In the genomic region with DNA sequence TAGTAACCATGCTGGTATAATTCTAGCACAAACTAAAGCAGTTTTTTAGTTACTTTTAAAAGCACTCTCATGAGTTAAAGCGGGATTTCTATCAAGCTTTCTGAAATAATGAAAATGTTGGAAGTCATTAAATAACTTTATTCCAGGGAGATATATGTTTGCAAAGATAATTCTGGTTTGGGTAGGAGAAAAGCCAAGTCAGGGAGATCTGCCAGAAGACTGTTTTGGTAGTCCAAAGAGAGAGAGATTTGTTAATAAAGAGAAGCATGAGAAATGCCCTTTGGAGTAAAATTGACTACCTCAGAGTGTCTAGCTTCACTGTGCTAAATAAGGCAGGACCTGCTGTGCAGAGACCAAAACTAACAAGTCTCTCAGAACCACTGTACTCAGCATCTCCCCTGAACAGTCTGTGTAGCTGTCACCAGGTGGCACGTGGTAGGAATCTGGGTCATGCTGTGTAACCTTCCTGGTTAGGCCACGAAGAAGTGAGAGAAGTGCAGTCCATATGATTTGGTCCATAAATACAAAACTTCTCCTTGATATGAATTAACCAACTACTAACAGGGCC, we compare ENCODE assay signal across 8 cellular contexts. TPM values are rescaled to one million over a fixed set of nuclear protein-coding genes. Genes with fewer than 3 reads are reported as not detected.
DNase-seq lines count a peak whose midpoint lies in the region; ATAC-seq, FAIRE-seq and TF ChIP-seq lines count a peak whose summit lies in the region.

No MANE protein-coding gene starts in this region.

- H4K20me1 ChIP-seq in KMS-11 (ENCODE audit: insufficient read depth) (no peaks in the 10 kb centered on the region), keratinocyte (ENCODE audit: control insufficient read depth, extremely low read depth, insufficient read depth, low read length) (no peaks in the 10 kb centered on the region)

- peak overlapping the region; percentile 74 for H3K9ac ChIP-seq in KMS-11
- H3K9ac ChIP-seq in adipocyte (ENCODE audit: low read length), result peak overlapping the region; percentile 80
- no peak overlapping the region for H3K9ac ChIP-seq in keratinocyte (ENCODE audit: control insufficient read depth, extremely low read depth, insufficient read depth, low read length)
- peak overlapping the region in 1 of 2 donors; percentile 16 for H3K9ac ChIP-seq in stomach smooth muscle (ENCODE audit: low read length in 2 of 2)

- H3K4me1 ChIP-seq in KMS-11 (ENCODE audit: low read depth, poor library complexity, severe bottlenecking), result peaks cover 32% of the 10 kb centered on the region
- peaks cover 40% of the 10 kb centered on the region for H3K4me1 ChIP-seq in adipocyte (ENCODE audit: control insufficient read depth, insufficient read depth, low read length)
- H3K4me1 ChIP-seq in keratinocyte (ENCODE audit: control insufficient read depth, extremely low read depth, insufficient read depth, low read length), result peaks cover 11% of the 10 kb centered on the region
- H3K4me1 ChIP-seq in stomach smooth muscle (ENCODE audit: control insufficient read depth, insufficient read depth, low read length), result peaks cover 8% of the 10 kb centered on the region

- peak; percentile 33 for DNase-seq in EH (ENCODE audit: low read depth)
- peak; percentile 29 for DNase-seq in adipocyte (ENCODE audit: low read depth)
- DNase-seq in keratinocyte (ENCODE audit: low read depth, low spot score), result no peak
- DNase-seq in GOT3 (lab: John Stamatoyannopoulos, UW), result no peak
- no peak for DNase-seq in middle frontal gyrus (ENCODE audit: extremely low spot score, low spot score)

- H3K9me3 ChIP-seq in adipocyte (ENCODE audit: control insufficient read depth, low read length) (no peaks in the 10 kb centered on the region), keratinocyte (ENCODE audit: control insufficient read depth, low read depth, low read length) (no peaks in the 10 kb centered on the region), stomach smooth muscle (ENCODE audit: control insufficient read depth in 2 of 2, low read length in 2 of 2) (peaks cover 0 to 3% of the 10 kb centered on the region in 2 donors)

- H3K79me2 ChIP-seq in KMS-11 (ENCODE audit: insufficient read depth, low read depth) (no peaks in the 10 kb centered on the region), keratinocyte (ENCODE audit: control insufficient read depth, insufficient read depth, low read length) (no peaks in the 10 kb centered on the region)

- H3K4me2 ChIP-seq in KMS-11 (peak overlapping the region; percentile 93), keratinocyte (ENCODE audit: control insufficient read depth, extremely low read depth, insufficient read depth, low read depth, low read length) (peak overlapping the region; percentile 74)

- peak overlapping the region; percentile 60 for H2AFZ ChIP-seq in KMS-11 (ENCODE audit: low read depth)
- H2AFZ ChIP-seq in keratinocyte (ENCODE audit: control insufficient read depth, low read length), result peak overlapping the region; percentile 73

- peak; percentile 90 for ATAC-seq in GM21360 (IDR thresholded peaks at IDR 0.05; ENCODE audit: unreplicated experiment)

- peak overlapping the region; percentile 89 for H3K4me3 ChIP-seq in KMS-11 (IDR thresholded peaks at IDR 0.05; ENCODE audit: insufficient read depth, low read depth, low read length)
- H3K4me3 ChIP-seq in adipocyte (ENCODE audit: low read length), result peak overlapping the region; percentile 70
- no peak overlapping the region for H3K4me3 ChIP-seq in keratinocyte (ENCODE audit: control insufficient read depth in 2 of 3, extremely low read depth in 1 of 3, insufficient read depth in 2 of 3, low read depth in 1 of 3, low read length in 3 of 3)
- H3K4me3 ChIP-seq in stomach smooth muscle (ENCODE audit: low read length in 2 of 2), result peak overlapping the region in 1 of 2 donors; percentile 44

- H3K36me3 ChIP-seq in KMS-11 (ENCODE audit: insufficient read depth) (no peaks in the 10 kb centered on the region), adipocyte (ENCODE audit: control insufficient read depth, insufficient read depth, low read length, severe bottlenecking) (no peaks in the 10 kb centered on the region), keratinocyte (ENCODE audit: control insufficient read depth in 2 of 2, extremely low read depth in 1 of 2, insufficient read depth in 2 of 2, low read length in 2 of 2) (no peaks in the 10 kb centered on the region), stomach smooth muscle (ENCODE audit: control insufficient read depth in 2 of 2, insufficient read depth in 2 of 2, low read length in 2 of 2) (no peaks in the 10 kb centered on the region)

- no peaks in the 10 kb centered on the region for H3K9me1 ChIP-seq in keratinocyte (ENCODE audit: control insufficient read depth, extremely low read depth, insufficient read depth, low read length)

- dilution Hi-C loops in keratinocyte (cut with MboI; ENCODE audit: extremely low pct_ligation_motif_present, low sequenced_read_pairs), result no loop called here

- no peak for FAIRE-seq in keratinocyte (lab: Jason Lieb, UNC)

- H3K27ac ChIP-seq in KMS-11 (peak overlapping the region; percentile 92), keratinocyte (ENCODE audit: control insufficient read depth, insufficient read depth, low read length) (no peak overlapping the region), stomach smooth muscle (ENCODE audit: low read length) (peak overlapping the region; percentile 18)

- H3K27me3 ChIP-seq in KMS-11 (ENCODE audit: insufficient read depth, low read depth), result no peaks in the 10 kb centered on the region
- no peaks in the 10 kb centered on the region for H3K27me3 ChIP-seq in adipocyte (replicated peaks; ENCODE audit: control insufficient read depth, insufficient read depth, low read length)
- no peaks in the 10 kb centered on the region for H3K27me3 ChIP-seq in keratinocyte (ENCODE audit: control insufficient read depth, extremely low read depth, insufficient read depth, low read length)
- no peaks in the 10 kb centered on the region for H3K27me3 ChIP-seq in stomach smooth muscle (ENCODE audit: control insufficient read depth in 1 of 2, insufficient read depth in 2 of 2, low read length in 2 of 2)

- no peak for TF ChIP-seq CTCF in KMS-11 (conservative IDR thresholded peaks at IDR 0.05; ENCODE audit: low read depth, low read length)
- TF ChIP-seq CTCF in keratinocyte (optimal IDR thresholded peaks at IDR 0.05 in 1 of 3, IDR thresholded peaks at IDR 0.05 in 1 of 3, conservative IDR thresholded peaks at IDR 0.05 in 1 of 3; ENCODE audit: extremely low read depth in 1 of 3, insufficient read depth in 2 of 3, low read length in 3 of 3), result no peak

RNA-seq across cellular contexts. Expression of a gene that starts 31.6 kb away (rescaled TPM):
- 0.61 to 1.9 TPM (median 1.5 TPM) in 3 replicates for polyA plus RNA-seq in keratinocyte
- not detected for polyA plus RNA-seq in keratinocyte (2011; ENCODE audit: low read depth)
- polyA plus RNA-seq in keratinocyte (2011; cell fraction: cytosol; rRNA removed), result 0.51 and 0.86 TPM in 2 replicates
- 2.1 and 2.6 TPM in 2 replicates for polyA plus RNA-seq in keratinocyte (2011; cell fraction: nucleus; rRNA removed)
- polyA plus RNA-seq in keratinocyte (2012; ENCODE audit: low replicate concordance), result 0.18 and 0.66 TPM in 2 replicates
- polyA minus RNA-seq in keratinocyte, result 0.59 to 1.4 TPM (median 0.76 TPM) in 3 replicates
- polyA minus RNA-seq in keratinocyte (2011; cell fraction: cytosol; rRNA and poly(A)+ RNA removed), result not detected
- 0.84 and 1.6 TPM in 2 replicates for polyA minus RNA-seq in keratinocyte (2011; cell fraction: nucleus; rRNA and poly(A)+ RNA removed)

RNA-seq across cellular contexts. Expression of a gene that starts 35.1 kb away (rescaled TPM):
- polyA plus RNA-seq in keratinocyte, result 5.9 to 11.8 TPM (median 7.1 TPM) in 3 replicates
- 16.5 TPM for polyA plus RNA-seq in keratinocyte (2011; ENCODE audit: low read depth)
- polyA plus RNA-seq in keratinocyte (2011; cell fraction: cytosol; rRNA removed), result 4.0 and 7.7 TPM in 2 replicates
- polyA plus RNA-seq in keratinocyte (2011; cell fraction: nucleus; rRNA removed), result 7.1 and 10.2 TPM in 2 replicates
- 6.6 and 7.9 TPM in 2 replicates for polyA plus RNA-seq in keratinocyte (2012; ENCODE audit: low replicate concordance)
- 5.1 to 21.3 TPM (median 7.5 TPM) in 3 replicates for polyA minus RNA-seq in keratinocyte
- polyA minus RNA-seq in keratinocyte (2011; cell fraction: cytosol; rRNA and poly(A)+ RNA removed), result 8.8 TPM
- polyA minus RNA-seq in keratinocyte (2011; cell fraction: nucleus; rRNA and poly(A)+ RNA removed), result 11.5 and 21.4 TPM in 2 replicates

Comparison
In these comparisons a context has a peak if more than half of its experiments do, and no peak if none do; other contexts are left out.
1. DNase-seq: peak in EH (single experiment) and adipocyte (single experiment); none in keratinocyte (single experiment), GOT3 (single experiment) and middle frontal gyrus (single experiment).
2. H3K4me3 ChIP-seq: peak in KMS-11 (single experiment) and adipocyte (single experiment); none in keratinocyte (0 of 3).